ENCODE assay signal across 7 cellular contexts in the genomic region with DNA sequence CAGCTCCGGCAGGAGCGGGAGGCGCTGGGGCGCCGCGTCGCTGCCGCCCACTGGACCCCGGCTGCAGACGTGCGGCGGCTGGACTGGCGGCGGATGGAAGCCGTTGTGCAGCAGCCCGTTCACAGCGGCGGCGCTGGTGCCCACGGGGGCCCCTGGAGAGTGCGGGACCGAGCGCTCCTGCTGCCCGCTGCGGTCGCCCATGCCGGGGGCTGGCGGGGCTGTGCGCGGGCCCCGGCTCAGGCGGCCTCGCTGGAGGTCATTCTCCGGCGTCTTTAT. TPM values are rescaled to one million over a fixed set of nuclear protein-coding genes. Genes with fewer than 3 reads are reported as not detected.
DNase-seq lines count a peak whose midpoint lies in the region; ATAC-seq and TF ChIP-seq lines count a peak whose summit lies in the region.

No MANE protein-coding gene starts in this region.

- intact Hi-C loops in OCI-LY7 (cut with micrococcal nuclease; ENCODE audit: unreplicated experiment) = loop anchor here (1.0 to 10.0 kb wide), 3 partner anchors 57 to 400 kb away; partner anchors contain the start of genes KIF20B and LIPA

- peak overlapping the region; percentile 91 for H2AFZ ChIP-seq in OCI-LY7 (ENCODE audit: low read length)
- H2AFZ ChIP-seq in parathyroid adenoma = peak overlapping the region; percentile 94

- BruUV-seq in OCI-LY7 (replicated peaks; lab: Mats Ljungman, UMichigan) = no TSS peak

- no peaks in the 10 kb centered on the region for H3K27me3 ChIP-seq in parathyroid adenoma (ENCODE audit: control insufficient read depth, insufficient read depth, low read length)

- ATAC-seq in GM18867 (IDR thresholded peaks at IDR 0.05; ENCODE audit: unreplicated experiment) = peak; percentile 35
- ATAC-seq in HG02588 (IDR thresholded peaks at IDR 0.05; ENCODE audit: unreplicated experiment) = peak; percentile 30

- H3K9me2 ChIP-seq in OCI-LY7 (ENCODE audit: insufficient read depth, low read length) = no peaks in the 10 kb centered on the region

- POLR2A ChIA-PET in OCI-LY7 (lab: Charles Lee) = interaction anchor here (1.8 to 2.6 kb wide), 2 partner anchors 19 to 57 kb away, joined by 9 to 22 read pairs; partner anchors contain the start of gene KIF20B

- H3K4me2 ChIP-seq in OCI-LY7 (ENCODE audit: low read length) (peak overlapping the region; percentile 87), parathyroid adenoma (ENCODE audit: low read length) (peak overlapping the region; percentile 86)

- DNase-seq in OCI-LY7 (ENCODE audit: low spot score) (peak; percentile 65), fibroblast of pulmonary artery (ENCODE audit: low read depth) (no peak), NCI-H524 treated with DMSO at 0.1 percent for 48 hours (lab: John Stamatoyannopoulos, UW) (no peak), SW 1271 (lab: John Stamatoyannopoulos, UW) (no peak)

- peak overlapping the region; percentile 71 for H3K27ac ChIP-seq in OCI-LY7 (ENCODE audit: low read depth, low read length, poor library complexity, severe bottlenecking)
- H3K27ac ChIP-seq in parathyroid adenoma = peak overlapping the region; percentile 87

- peak overlapping the region; percentile 15 for H3K9ac ChIP-seq in parathyroid adenoma

- H3K9me3 ChIP-seq in OCI-LY7 (ENCODE audit: low read length) = no peaks in the 10 kb centered on the region
- H3K9me3 ChIP-seq in parathyroid adenoma (ENCODE audit: control insufficient read depth, low read length) = no peaks in the 10 kb centered on the region

- peaks cover 8% of the 10 kb centered on the region; the same call in 1 of the 2 replicates for H4K20me1 ChIP-seq in OCI-LY7 (ENCODE audit: insufficient read depth, low read length)

- TF ChIP-seq CTCF in OCI-LY7 (conservative IDR thresholded peaks at IDR 0.05; ENCODE audit: low read length) (0 out of 2 replicates have a peak, but pooled peaks have one; percentile 20), fibroblast of pulmonary artery (IDR thresholded peaks at IDR 0.05; ENCODE audit: low read length, missing control alignments) (no peak), parathyroid adenoma (IDR thresholded peaks at IDR 0.05) (no peak)

- CTCF ChIA-PET in OCI-LY7 (lab: Charles Lee; ENCODE audit: unreplicated experiment) = no interaction called here

- H3K4me1 ChIP-seq in OCI-LY7 (ENCODE audit: insufficient read depth, low read length, poor library complexity, severe bottlenecking) (peaks cover 32% of the 10 kb centered on the region), parathyroid adenoma (peaks cover 11% of the 10 kb centered on the region)

- H3K79me2 ChIP-seq in OCI-LY7 (ENCODE audit: insufficient read depth, low read depth, low read length) (peaks cover 37% of the 10 kb centered on the region), parathyroid adenoma (peaks cover 5% of the 10 kb centered on the region)

- peak overlapping the region; percentile 78 for H3K4me3 ChIP-seq in OCI-LY7 (ENCODE audit: low read depth, low read length, poor library complexity, severe bottlenecking)
- peak overlapping the region; percentile 75 for H3K4me3 ChIP-seq in fibroblast of pulmonary artery (replicated peaks; ENCODE audit: low read depth, low read length)
- H3K4me3 ChIP-seq in parathyroid adenoma (ENCODE audit: low read depth, low read length) = peak overlapping the region; percentile 76

- peaks cover 4% of the 10 kb centered on the region; the same call in 1 of the 2 replicates for H3K36me3 ChIP-seq in OCI-LY7 (ENCODE audit: insufficient read depth, low read length)
- no peaks in the 10 kb centered on the region for H3K36me3 ChIP-seq in parathyroid adenoma (ENCODE audit: control insufficient read depth, insufficient read depth, low read length)

RNA-seq across cellular contexts. Expression of gene PANK1, which starts 0.4 kb away (rescaled TPM):
- total RNA-seq in OCI-LY7 (2014; rRNA removed; shearing (Covaris generic)) = 9.6 and 12.1 TPM in 2 replicates
- total RNA-seq in OCI-LY7 (2022) = 15.1 and 16.1 TPM in 2 replicates

RNA-seq across cellular contexts. Expression of gene KIF20B, which starts 56.8 kb away (rescaled TPM):
- 25.0 and 30.2 TPM in 2 replicates for total RNA-seq in OCI-LY7 (2014; rRNA removed; shearing (Covaris generic))
- 87.0 and 95.2 TPM in 2 replicates for total RNA-seq in OCI-LY7 (2022)
